In the genomic region with DNA sequence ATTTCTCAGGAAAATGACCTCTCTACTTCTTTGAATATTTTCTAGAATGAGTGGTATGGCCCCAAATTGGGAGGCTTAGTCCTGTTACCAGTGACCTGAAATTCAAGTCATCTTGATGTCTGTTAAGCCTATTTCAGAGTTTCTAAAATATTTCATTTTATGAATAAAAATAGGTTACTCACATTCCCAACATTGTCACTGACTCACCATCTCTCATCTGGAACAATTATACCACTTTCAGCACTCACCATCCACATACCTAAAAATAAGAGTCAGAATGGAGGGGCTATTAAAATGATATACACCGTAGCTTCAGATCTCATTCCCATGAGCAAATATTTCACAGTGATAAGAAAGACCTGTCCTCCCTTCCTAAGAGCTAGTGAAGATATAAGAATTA, we compare ENCODE assay signal across 1 cellular context.
TF ChIP-seq lines count a peak whose summit lies in the region.

No MANE protein-coding gene starts in this region.

TF ChIP-seq in GM23338, 12 proteins besides CTCF, POLR2A, EP300 and RAD21 (continued from another document):
- TF ChIP-seq ZNF462 (CRISPR knock-in tag; IDR thresholded peaks at IDR 0.05) (no peak), STAT1 (IDR thresholded peaks at IDR 0.05; ENCODE audit: unreplicated experiment) (no peak), POLR2AphosphoS5 (IDR thresholded peaks at IDR 0.05; ENCODE audit: low read depth) (no peak), ZNF331 (CRISPR knock-in tag; IDR thresholded peaks at IDR 0.05; ENCODE audit: low read depth) (no peak)
- TF ChIP-seq, protein P1, sequence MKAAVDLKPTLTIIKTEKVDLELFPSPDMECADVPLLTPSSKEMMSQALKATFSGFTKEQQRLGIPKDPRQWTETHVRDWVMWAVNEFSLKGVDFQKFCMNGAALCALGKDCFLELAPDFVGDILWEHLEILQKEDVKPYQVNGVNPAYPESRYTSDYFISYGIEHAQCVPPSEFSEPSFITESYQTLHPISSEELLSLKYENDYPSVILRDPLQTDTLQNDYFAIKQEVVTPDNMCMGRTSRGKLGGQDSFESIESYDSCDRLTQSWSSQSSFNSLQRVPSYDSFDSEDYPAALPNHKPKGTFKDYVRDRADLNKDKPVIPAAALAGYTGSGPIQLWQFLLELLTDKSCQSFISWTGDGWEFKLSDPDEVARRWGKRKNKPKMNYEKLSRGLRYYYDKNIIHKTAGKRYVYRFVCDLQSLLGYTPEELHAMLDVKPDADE (IDR thresholded peaks at IDR 0.05): no peak
